In the genomic region with DNA sequence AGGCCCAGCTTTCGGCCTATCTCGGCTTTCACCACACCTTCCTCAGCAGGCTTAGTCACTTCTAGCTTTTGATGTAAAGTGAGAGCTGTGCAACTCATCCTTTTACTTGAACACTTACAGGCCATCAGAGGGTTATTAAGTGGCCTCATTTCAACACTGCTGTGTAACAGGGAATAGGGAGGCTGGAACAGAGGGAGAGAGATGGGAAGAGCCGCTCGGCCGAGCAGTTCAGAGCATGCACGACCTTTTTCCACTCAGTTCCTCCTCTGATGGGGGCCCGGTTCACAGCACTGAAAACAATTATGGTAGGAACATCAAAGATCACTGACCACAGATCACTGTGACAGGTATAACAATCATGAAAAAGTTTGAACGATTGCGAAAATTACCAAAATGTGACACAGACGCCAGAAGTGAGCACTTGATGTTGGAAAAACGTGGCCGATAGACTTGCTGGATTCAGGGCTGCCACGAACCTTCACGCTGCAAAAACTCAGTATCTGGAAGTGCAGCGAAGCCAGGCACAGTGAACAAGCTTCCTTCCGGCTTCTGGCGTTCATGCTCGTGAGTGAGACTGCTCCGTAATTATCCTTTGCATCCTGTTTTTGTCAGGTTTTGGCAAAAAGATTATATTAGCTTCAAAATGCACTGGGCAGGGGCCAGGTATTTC, we compare ENCODE assay signal across 11 cellular contexts. TPM values are rescaled to one million over a fixed set of nuclear protein-coding genes. Genes with fewer than 3 reads are reported as not detected.
DNase-seq lines count a peak whose midpoint lies in the region; ATAC-seq, FAIRE-seq and TF ChIP-seq lines count a peak whose summit lies in the region.
"Had no signal": no experiment of that assay in that cellular context is flagged by ENCODE, and none has a peak within 500 bp of the region (broad histone marks: within the 10 kb centered on the region; RNA-seq: fewer than 3 reads in every experiment).

No MANE protein-coding gene starts in this region.

- CTCF ChIA-PET in GM12878 (lab: Yijun Ruan, JAX), result interaction anchor here (1.0 kb wide), 2 partner anchors 14 to 45 kb away, joined by 3 read pairs; no protein-coding TSS in a partner anchor

- TSS peak; percentile 9 for BruUV-seq in GM12878 (replicated peaks; lab: Mats Ljungman, UMichigan)

- no peaks in the 10 kb centered on the region for H3K27me3 ChIP-seq in GM12878 (replicated peaks in 1 of 2; ENCODE audit: control insufficient read depth in 2 of 2, insufficient read depth in 2 of 2, low read length in 1 of 2)
- H3K27me3 ChIP-seq in gastrocnemius medialis, result no peaks in the 10 kb centered on the region
- no peaks in the 10 kb centered on the region for H3K27me3 ChIP-seq in HAP-1 (ENCODE audit: low read depth)
- H3K27me3 ChIP-seq: brain microvascular endothelial cell had no signal

- no peak overlapping the region for H2AFZ ChIP-seq in GM12878 (ENCODE audit: control insufficient read depth, low read depth, low read length)

- H3K27ac ChIP-seq in GM12878 (ENCODE audit: control insufficient read depth, insufficient read depth), result peak overlapping the region; percentile 69
- peak overlapping the region in 3 of 4 donors; percentile 40 to 53 (median 51) for H3K27ac ChIP-seq in gastrocnemius medialis
- H3K27ac ChIP-seq: brain microvascular endothelial cell had no signal

- peak overlapping the region; percentile 10; the same call in 1 of the 2 replicates for H3K9ac ChIP-seq in GM12878 (ENCODE audit: control insufficient read depth, insufficient read depth, low read length)

- H4K20me1 ChIP-seq in GM12878 (ENCODE audit: control insufficient read depth, insufficient read depth), result no peaks in the 10 kb centered on the region

- H3K4me3 ChIP-seq in GM12878, result peak overlapping the region; percentile 42; the same call in 1 of the 2 replicates
- peak overlapping the region in 1 of 4 donors; percentile 0 for H3K4me3 ChIP-seq in gastrocnemius medialis
- H3K4me3 ChIP-seq in HAP-1, result no peak overlapping the region

- SMC1A ChIA-PET in GM12878 (lab: Charles Lee; ENCODE audit: uncharacterized antibody, unreplicated experiment), result interaction anchor here (0.6 to 1.4 kb wide), 5 partner anchors 9 to 50 kb away, joined by 3 to 4 read pairs (median 3); no protein-coding TSS in a partner anchor

- ATAC-seq in GM18861 (IDR thresholded peaks at IDR 0.05; ENCODE audit: unreplicated experiment), result peak; percentile 57
- peak; percentile 57 for ATAC-seq in HG03095 (IDR thresholded peaks at IDR 0.05; ENCODE audit: unreplicated experiment)
- peak; percentile 80 for ATAC-seq in GM12878
- peak; percentile 63 to 89 for ATAC-seq in gastrocnemius medialis
- no peak for ATAC-seq in HG02884 (IDR thresholded peaks at IDR 0.05; ENCODE audit: unreplicated experiment)

- H3K4me1 ChIP-seq in GM12878 (ENCODE audit: control insufficient read depth, insufficient read depth, low read length) (peaks cover 15% of the 10 kb centered on the region), gastrocnemius medialis (peaks cover 4 to 8% of the 10 kb centered on the region in 2 donors), HAP-1 (peaks cover 10% of the 10 kb centered on the region)

- TF ChIP-seq RAD21 in GM12878 (IDR thresholded peaks at IDR 0.05; ENCODE audit: insufficient read depth, low read depth, low read length), result no peak

- no peak for FAIRE-seq in GM12878 (lab: Jason Lieb, UNC)
- FAIRE-seq: H1 had no signal

- H3K36me3 ChIP-seq in GM12878 (ENCODE audit: control insufficient read depth in 2 of 2, insufficient read depth in 2 of 2, low read length in 1 of 2) (peaks cover 0 to 8% of the 10 kb centered on the region in 2 experiments; a peak in 1 of 4 replicates), gastrocnemius medialis (no peaks in the 10 kb centered on the region), HAP-1 (replicated peaks) (no peaks in the 10 kb centered on the region)
- H3K36me3 ChIP-seq: brain microvascular endothelial cell had no signal

- H3K9me3 ChIP-seq in GM12878 (replicated peaks; ENCODE audit: control insufficient read depth, insufficient read depth, low read length) (peaks cover 5% of the 10 kb centered on the region; the same call in 2 of the 3 replicates), gastrocnemius medialis (no peaks in the 10 kb centered on the region), HAP-1 (peaks cover 3% of the 10 kb centered on the region; the same call in 1 of the 2 replicates)

- peak overlapping the region; percentile 61 for H3K4me2 ChIP-seq in GM12878 (ENCODE audit: control insufficient read depth, insufficient read depth)

- POLR2A ChIA-PET in GM12878 (lab: Charles Lee), result interaction anchor here (0.6 to 1.9 kb wide), 6 partner anchors 11 to 104 kb away, joined by 3 to 6 read pairs (median 4); no protein-coding TSS in a partner anchor

- no peak for DNase-seq in GM12878 (ENCODE audit: low read depth, low spot score)
- DNase-seq in gastrocnemius medialis, result no peak
- DNase-seq in HAP-1 (ENCODE audit: low spot score in 2 of 2), result no peak
- DNase-seq in NCI-H446 (lab: John Stamatoyannopoulos, UW), result no peak
- no peak for DNase-seq in MV-4-11 (lab: John Stamatoyannopoulos, UW)
- DNase-seq: brain microvascular endothelial cell; NK-92 treated with Interleukin-12 subunit alpha and Interleukin-12 subunit beta, amount 100 ng/mL, for 24 hours had no signal

- 2% methylated on average over 19 of the region's 19 CpGs for WGBS in GM12878 (ENCODE audit: insufficient coverage, insufficient replicate concordance, low lambda C conversion rate, missing lambda C conversion rate)

- TF ChIP-seq CTCF in GM12878 (IDR thresholded peaks at IDR 0.05 in 2 of 3, conservative IDR thresholded peaks at IDR 0.05 in 1 of 3; ENCODE audit: control insufficient read depth in 2 of 3, extremely low read depth in 1 of 3, insufficient read depth in 1 of 3, low read depth in 3 of 3, low read length in 3 of 3), result no peak
- TF ChIP-seq CTCF in gastrocnemius medialis (IDR thresholded peaks at IDR 0.05 in 4 of 5, conservative IDR thresholded peaks at IDR 0.05 in 1 of 5), result no peak

- no peak for TF ChIP-seq POLR2A in GM12878 (IDR thresholded peaks at IDR 0.05; ENCODE audit: low read depth, low read length)
- no peak for TF ChIP-seq POLR2A in gastrocnemius medialis (IDR thresholded peaks at IDR 0.05)

- RAD21 ChIA-PET in GM12878 (lab: Charles Lee; ENCODE audit: unreplicated experiment), result interaction anchor here (1.0 to 1.2 kb wide), 2 partner anchors 29 to 83 kb away, joined by 3 to 4 read pairs; no protein-coding TSS in a partner anchor

- in situ Hi-C loops in GM12878 (cut with MboI) (no loop called here), gastrocnemius medialis (cut with MboI; ENCODE audit: low sequenced_read_pairs in 4 of 4) (no loop called here), HAP-1 (cut with MboI; ENCODE audit: low sequenced_read_pairs) (no loop called here)

- H3K79me2 ChIP-seq in GM12878 (ENCODE audit: control insufficient read depth, insufficient read depth, low read length), result peaks cover 52% of the 10 kb centered on the region

- intact Hi-C loops in GM12878 (cut with micrococcal nuclease; ENCODE audit: unreplicated experiment) (no loop called here), gastrocnemius medialis (cut with DNase I; ENCODE audit: low total_unique reads) (no loop called here)

- TF ChIP-seq EP300 in GM12878 (IDR thresholded peaks at IDR 0.05; ENCODE audit: borderline replicate concordance in 1 of 2, control insufficient read depth in 1 of 2, low read depth in 2 of 2, low read length in 2 of 2), result no peak

TF ChIP-seq in GM12878, 131 proteins besides CTCF, POLR2A, EP300 and RAD21 (continues in another document):
- TF ChIP-seq CBX5 (IDR thresholded peaks at IDR 0.05; ENCODE audit: low read depth) (no peak), YY1 (IDR thresholded peaks at IDR 0.05; ENCODE audit: low read depth, low read length) (no peak), RCOR1 (conservative IDR thresholded peaks at IDR 0.05; ENCODE audit: low read depth, low read length) (no peak), CHD2 (IDR thresholded peaks at IDR 0.05; ENCODE audit: borderline replicate concordance, low read depth, low read length) (no peak), IKZF2 (IDR thresholded peaks at IDR 0.05) (no peak), BRCA1 (IDR thresholded peaks at IDR 0.05; ENCODE audit: low read depth, low read length) (no peak), JUNB (IDR thresholded peaks at IDR 0.05) (peak; percentile 92)

RNA-seq across cellular contexts. Expression of a gene that starts 28.6 kb away (rescaled TPM):
- total RNA-seq in GM12878 (2013; cell fraction: nucleolus; rRNA removed), result 212 and 233 TPM in 2 replicates
- total RNA-seq in GM12878 (2014; rRNA removed) (46.9 and 47.8 TPM in 2 replicates), GM12878 (2014; rRNA removed; fragmentation: Illumina TruSeq; extraction: Trizol) (26.1 and 28.2 TPM in 2 replicates), GM12878 (2021) (89.5 and 110 TPM in 2 replicates), gastrocnemius medialis (100 to 1,000 TPM in 1 of 4 donors, 10 to 100 TPM in 3; 44.2 to 102 (median 59.3) TPM)
- 17.3 TPM for polyA plus RNA-seq in GM12878 (2011; ENCODE audit: low read depth)
- polyA plus RNA-seq in GM12878 (2011; rRNA removed) (27.6 and 47.8 TPM in 2 replicates), GM12878 (2014; fragmentation: Illumina TruSeq; extraction: Trizol) (19.0 and 28.7 TPM in 2 replicates), GM12878 (2014; fragmentation: Nextera tagmentation; extraction: Ambion mirVana) (1 to 10 TPM; 1.2 to 3.7 TPM), GM12878 (2014; rRNA removed) (50.0 and 53.6 TPM in 2 replicates), GM12878 (2016; fragmentation: Nextera tagmentation; extraction: Ambion mirVana) (10 to 100 TPM; 17.5 to 33.0 TPM)
- 59.2 and 60.5 TPM in 2 replicates for polyA plus RNA-seq in GM12878 (2011; cell fraction: cytosol; rRNA removed)
- polyA plus RNA-seq in GM12878 (2011; cell fraction: nucleus; rRNA removed), result 80.2 and 83.8 TPM in 2 replicates
- 36.8 and 49.6 TPM in 2 replicates for polyA plus RNA-seq in GM12878 (2012)
- 62.2 and 76.5 TPM in 2 replicates for polyA minus RNA-seq in GM12878 (2011; rRNA and poly(A)+ RNA removed)
- polyA minus RNA-seq in GM12878 (2011; cell fraction: cytosol; rRNA and poly(A)+ RNA removed), result 24.3 and 30.6 TPM in 2 replicates
- polyA minus RNA-seq in GM12878 (2011; cell fraction: nucleus; rRNA and poly(A)+ RNA removed), result 23.3 and 43.3 TPM in 2 replicates
